In the genomic region with DNA sequence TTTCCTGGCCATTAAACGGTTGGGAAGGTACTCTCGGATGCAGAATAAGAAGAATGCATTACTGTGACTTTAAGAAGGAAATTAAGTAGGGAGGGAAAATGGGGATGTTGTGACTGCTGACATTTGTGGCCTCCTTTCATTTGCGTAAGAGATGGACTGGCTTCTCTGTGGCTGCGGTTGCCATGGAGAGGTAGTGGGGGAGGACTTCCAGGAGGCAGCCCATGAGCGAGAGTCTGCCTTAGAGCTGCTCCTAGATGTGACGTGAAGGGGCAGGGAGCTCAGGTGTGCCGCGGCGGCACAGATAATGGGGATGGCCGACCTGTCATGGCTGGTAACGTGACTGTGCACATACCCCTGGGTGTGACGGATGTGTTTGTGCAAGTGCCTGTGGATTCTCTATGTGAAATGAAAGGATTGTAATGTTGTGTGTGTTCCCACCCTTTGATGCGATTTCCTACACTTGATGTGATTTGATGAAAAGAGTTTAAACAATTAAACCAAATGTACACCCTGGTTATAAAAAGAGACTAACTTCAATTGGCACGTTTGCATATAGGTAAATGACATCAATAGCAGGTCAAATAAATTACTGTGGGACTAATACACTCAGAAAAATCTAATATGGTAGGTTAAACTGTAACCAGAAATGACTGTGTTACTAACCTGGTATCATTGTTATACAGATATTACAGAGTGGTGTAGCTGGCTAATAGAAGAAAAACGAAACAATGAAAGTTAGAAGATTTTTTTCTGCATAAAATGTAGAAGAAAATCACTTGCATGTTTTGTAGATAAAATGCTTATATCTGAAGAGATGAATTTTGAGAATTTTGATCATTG, we compare ENCODE assay signal across 1 cellular context.
TF ChIP-seq lines count a peak whose summit lies in the region.

No MANE protein-coding gene starts in this region.

TF ChIP-seq in GM12878, 131 proteins besides CTCF, POLR2A, EP300 and RAD21 (continued from another document and continues in another):
- TF ChIP-seq, protein P1, sequence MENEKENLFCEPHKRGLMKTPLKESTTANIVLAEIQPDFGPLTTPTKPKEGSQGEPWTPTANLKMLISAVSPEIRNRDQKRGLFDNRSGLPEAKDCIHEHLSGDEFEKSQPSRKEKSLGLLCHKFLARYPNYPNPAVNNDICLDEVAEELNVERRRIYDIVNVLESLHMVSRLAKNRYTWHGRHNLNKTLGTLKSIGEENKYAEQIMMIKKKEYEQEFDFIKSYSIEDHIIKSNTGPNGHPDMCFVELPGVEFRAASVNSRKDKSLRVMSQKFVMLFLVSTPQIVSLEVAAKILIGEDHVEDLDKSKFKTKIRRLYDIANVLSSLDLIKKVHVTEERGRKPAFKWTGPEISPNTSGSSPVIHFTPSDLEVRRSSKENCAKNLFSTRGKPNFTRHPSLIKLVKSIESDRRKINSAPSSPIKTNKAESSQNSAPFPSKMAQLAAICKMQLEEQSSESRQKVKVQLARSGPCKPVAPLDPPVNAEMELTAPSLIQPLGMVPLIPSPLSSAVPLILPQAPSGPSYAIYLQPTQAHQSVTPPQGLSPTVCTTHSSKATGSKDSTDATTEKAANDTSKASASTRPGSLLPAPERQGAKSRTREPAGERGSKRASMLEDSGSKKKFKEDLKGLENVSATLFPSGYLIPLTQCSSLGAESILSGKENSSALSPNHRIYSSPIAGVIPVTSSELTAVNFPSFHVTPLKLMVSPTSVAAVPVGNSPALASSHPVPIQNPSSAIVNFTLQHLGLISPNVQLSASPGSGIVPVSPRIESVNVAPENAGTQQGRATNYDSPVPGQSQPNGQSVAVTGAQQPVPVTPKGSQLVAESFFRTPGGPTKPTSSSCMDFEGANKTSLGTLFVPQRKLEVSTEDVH (IDR thresholded peaks at IDR 0.05; ENCODE audit: low read depth, partially characterized antibody), result no peak
- TF ChIP-seq RB1 (IDR thresholded peaks at IDR 0.05; ENCODE audit: borderline replicate concordance) (no peak; the same call in 1 of the 2 replicates), NRF1 (conservative IDR thresholded peaks at IDR 0.05; ENCODE audit: low read depth, low read length) (no peak), PML (IDR thresholded peaks at IDR 0.05; ENCODE audit: low read length) (no peak), HDAC2 (IDR thresholded peaks at IDR 0.05) (no peak), SMARCA5 (IDR thresholded peaks at IDR 0.05) (peak; percentile 70), ZNF384 (IDR thresholded peaks at IDR 0.05; ENCODE audit: borderline replicate concordance, low read depth, low read length) (no peak), NR2C2 (IDR thresholded peaks at IDR 0.05; ENCODE audit: borderline replicate concordance, control insufficient read depth, insufficient read length, low read depth) (no peak), MYC (IDR thresholded peaks at IDR 0.05; ENCODE audit: insufficient read depth, insufficient read length, insufficient replicate concordance, low read length, severe bottlenecking) (no peak), SMAD5 (IDR thresholded peaks at IDR 0.05; ENCODE audit: low read depth) (no peak), CHD1 (IDR thresholded peaks at IDR 0.05; ENCODE audit: low read depth, low read length) (0 out of 2 replicates have a peak, but pooled peaks have one; percentile 9), SMC3 (IDR thresholded peaks at IDR 0.05; ENCODE audit: borderline replicate concordance, low read length) (peak; percentile 4; the same call in 1 of the 2 replicates), DPF2 (IDR thresholded peaks at IDR 0.05) (peak; percentile 89), STAT1 (conservative IDR thresholded peaks at IDR 0.05) (no peak), HDGF (IDR thresholded peaks at IDR 0.05) (peak; percentile 93), MEF2A (IDR thresholded peaks at IDR 0.05; ENCODE audit: insufficient read depth, low read depth, low read length) (0 out of 2 replicates have a peak, but pooled peaks have one; percentile 49), BACH1 (IDR thresholded peaks at IDR 0.05; ENCODE audit: borderline replicate concordance) (peak; percentile 87; the same call in 1 of the 2 replicates), MXI1 (IDR thresholded peaks at IDR 0.05; ENCODE audit: low read depth, low read length) (peak; percentile 90), SMAD1 (IDR thresholded peaks at IDR 0.05; ENCODE audit: low read depth, partially characterized antibody) (no peak), BCL11A (IDR thresholded peaks at IDR 0.05; ENCODE audit: low read depth, low read length) (peak; percentile 35; the same call in 1 of the 2 replicates), YY1 (IDR thresholded peaks at IDR 0.05; ENCODE audit: low read depth, low read length) (0 out of 2 replicates have a peak, but pooled peaks have one; percentile 18), SIX5 (IDR thresholded peaks at IDR 0.05; ENCODE audit: low read depth, low read length, severe bottlenecking) (no peak), POLR2AphosphoS5 (IDR thresholded peaks at IDR 0.05; ENCODE audit: low read length) (peak; percentile 82)
- TF ChIP-seq, protein P2, sequence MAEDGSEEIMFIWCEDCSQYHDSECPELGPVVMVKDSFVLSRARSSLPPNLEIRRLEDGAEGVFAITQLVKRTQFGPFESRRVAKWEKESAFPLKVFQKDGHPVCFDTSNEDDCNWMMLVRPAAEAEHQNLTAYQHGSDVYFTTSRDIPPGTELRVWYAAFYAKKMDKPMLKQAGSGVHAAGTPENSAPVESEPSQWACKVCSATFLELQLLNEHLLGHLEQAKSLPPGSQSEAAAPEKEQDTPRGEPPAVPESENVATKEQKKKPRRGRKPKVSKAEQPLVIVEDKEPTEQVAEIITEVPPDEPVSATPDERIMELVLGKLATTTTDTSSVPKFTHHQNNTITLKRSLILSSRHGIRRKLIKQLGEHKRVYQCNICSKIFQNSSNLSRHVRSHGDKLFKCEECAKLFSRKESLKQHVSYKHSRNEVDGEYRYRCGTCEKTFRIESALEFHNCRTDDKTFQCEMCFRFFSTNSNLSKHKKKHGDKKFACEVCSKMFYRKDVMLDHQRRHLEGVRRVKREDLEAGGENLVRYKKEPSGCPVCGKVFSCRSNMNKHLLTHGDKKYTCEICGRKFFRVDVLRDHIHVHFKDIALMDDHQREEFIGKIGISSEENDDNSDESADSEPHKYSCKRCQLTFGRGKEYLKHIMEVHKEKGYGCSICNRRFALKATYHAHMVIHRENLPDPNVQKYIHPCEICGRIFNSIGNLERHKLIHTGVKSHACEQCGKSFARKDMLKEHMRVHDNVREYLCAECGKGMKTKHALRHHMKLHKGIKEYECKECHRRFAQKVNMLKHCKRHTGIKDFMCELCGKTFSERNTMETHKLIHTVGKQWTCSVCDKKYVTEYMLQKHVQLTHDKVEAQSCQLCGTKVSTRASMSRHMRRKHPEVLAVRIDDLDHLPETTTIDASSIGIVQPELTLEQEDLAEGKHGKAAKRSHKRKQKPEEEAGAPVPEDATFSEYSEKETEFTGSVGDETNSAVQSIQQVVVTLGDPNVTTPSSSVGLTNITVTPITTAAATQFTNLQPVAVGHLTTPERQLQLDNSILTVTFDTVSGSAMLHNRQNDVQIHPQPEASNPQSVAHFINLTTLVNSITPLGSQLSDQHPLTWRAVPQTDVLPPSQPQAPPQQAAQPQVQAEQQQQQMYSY (CRISPR knock-in tag; IDR thresholded peaks at IDR 0.05), result no peak
- TF ChIP-seq, protein P3, sequence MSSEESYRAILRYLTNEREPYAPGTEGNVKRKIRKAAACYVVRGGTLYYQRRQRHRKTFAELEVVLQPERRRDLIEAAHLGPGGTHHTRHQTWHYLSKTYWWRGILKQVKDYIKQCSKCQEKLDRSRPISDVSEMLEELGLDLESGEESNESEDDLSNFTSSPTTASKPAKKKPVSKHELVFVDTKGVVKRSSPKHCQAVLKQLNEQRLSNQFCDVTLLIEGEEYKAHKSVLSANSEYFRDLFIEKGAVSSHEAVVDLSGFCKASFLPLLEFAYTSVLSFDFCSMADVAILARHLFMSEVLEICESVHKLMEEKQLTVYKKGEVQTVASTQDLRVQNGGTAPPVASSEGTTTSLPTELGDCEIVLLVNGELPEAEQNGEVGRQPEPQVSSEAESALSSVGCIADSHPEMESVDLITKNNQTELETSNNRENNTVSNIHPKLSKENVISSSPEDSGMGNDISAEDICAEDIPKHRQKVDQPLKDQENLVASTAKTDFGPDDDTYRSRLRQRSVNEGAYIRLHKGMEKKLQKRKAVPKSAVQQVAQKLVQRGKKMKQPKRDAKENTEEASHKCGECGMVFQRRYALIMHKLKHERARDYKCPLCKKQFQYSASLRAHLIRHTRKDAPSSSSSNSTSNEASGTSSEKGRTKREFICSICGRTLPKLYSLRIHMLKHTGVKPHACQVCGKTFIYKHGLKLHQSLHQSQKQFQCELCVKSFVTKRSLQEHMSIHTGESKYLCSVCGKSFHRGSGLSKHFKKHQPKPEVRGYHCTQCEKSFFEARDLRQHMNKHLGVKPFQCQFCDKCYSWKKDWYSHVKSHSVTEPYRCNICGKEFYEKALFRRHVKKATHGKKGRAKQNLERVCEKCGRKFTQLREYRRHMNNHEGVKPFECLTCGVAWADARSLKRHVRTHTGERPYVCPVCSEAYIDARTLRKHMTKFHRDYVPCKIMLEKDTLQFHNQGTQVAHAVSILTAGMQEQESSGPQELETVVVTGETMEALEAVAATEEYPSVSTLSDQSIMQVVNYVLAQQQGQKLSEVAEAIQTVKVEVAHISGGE (CRISPR knock-in tag; IDR thresholded peaks at IDR 0.05), result no peak
- TF ChIP-seq, protein P4, sequence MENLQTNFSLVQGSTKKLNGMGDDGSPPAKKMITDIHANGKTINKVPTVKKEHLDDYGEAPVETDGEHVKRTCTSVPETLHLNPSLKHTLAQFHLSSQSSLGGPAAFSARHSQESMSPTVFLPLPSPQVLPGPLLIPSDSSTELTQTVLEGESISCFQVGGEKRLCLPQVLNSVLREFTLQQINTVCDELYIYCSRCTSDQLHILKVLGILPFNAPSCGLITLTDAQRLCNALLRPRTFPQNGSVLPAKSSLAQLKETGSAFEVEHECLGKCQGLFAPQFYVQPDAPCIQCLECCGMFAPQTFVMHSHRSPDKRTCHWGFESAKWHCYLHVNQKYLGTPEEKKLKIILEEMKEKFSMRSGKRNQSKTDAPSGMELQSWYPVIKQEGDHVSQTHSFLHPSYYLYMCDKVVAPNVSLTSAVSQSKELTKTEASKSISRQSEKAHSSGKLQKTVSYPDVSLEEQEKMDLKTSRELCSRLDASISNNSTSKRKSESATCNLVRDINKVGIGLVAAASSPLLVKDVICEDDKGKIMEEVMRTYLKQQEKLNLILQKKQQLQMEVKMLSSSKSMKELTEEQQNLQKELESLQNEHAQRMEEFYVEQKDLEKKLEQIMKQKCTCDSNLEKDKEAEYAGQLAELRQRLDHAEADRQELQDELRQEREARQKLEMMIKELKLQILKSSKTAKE (IDR thresholded peaks at IDR 0.05; ENCODE audit: low read depth, poor library complexity, severe bottlenecking), result peak; percentile 81
- TF ChIP-seq, protein P5, sequence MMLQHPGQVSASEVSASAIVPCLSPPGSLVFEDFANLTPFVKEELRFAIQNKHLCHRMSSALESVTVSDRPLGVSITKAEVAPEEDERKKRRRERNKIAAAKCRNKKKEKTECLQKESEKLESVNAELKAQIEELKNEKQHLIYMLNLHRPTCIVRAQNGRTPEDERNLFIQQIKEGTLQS (IDR thresholded peaks at IDR 0.05; ENCODE audit: borderline replicate concordance, extremely low read depth, low read depth, low read length), result no peak
- TF ChIP-seq, protein P6, sequence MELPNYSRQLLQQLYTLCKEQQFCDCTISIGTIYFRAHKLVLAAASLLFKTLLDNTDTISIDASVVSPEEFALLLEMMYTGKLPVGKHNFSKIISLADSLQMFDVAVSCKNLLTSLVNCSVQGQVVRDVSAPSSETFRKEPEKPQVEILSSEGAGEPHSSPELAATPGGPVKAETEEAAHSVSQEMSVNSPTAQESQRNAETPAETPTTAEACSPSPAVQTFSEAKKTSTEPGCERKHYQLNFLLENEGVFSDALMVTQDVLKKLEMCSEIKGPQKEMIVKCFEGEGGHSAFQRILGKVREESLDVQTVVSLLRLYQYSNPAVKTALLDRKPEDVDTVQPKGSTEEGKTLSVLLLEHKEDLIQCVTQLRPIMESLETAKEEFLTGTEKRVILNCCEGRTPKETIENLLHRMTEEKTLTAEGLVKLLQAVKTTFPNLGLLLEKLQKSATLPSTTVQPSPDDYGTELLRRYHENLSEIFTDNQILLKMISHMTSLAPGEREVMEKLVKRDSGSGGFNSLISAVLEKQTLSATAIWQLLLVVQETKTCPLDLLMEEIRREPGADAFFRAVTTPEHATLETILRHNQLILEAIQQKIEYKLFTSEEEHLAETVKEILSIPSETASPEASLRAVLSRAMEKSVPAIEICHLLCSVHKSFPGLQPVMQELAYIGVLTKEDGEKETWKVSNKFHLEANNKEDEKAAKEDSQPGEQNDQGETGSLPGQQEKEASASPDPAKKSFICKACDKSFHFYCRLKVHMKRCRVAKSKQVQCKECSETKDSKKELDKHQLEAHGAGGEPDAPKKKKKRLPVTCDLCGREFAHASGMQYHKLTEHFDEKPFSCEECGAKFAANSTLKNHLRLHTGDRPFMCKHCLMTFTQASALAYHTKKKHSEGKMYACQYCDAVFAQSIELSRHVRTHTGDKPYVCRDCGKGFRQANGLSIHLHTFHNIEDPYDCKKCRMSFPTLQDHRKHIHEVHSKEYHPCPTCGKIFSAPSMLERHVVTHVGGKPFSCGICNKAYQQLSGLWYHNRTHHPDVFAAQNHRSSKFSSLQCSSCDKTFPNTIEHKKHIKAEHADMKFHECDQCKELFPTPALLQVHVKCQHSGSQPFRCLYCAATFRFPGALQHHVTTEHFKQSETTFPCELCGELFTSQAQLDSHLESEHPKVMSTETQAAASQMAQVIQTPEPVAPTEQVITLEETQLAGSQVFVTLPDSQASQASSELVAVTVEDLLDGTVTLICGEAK (IDR thresholded peaks at IDR 0.05; ENCODE audit: borderline replicate concordance), result no peak
- TF ChIP-seq, protein P7, sequence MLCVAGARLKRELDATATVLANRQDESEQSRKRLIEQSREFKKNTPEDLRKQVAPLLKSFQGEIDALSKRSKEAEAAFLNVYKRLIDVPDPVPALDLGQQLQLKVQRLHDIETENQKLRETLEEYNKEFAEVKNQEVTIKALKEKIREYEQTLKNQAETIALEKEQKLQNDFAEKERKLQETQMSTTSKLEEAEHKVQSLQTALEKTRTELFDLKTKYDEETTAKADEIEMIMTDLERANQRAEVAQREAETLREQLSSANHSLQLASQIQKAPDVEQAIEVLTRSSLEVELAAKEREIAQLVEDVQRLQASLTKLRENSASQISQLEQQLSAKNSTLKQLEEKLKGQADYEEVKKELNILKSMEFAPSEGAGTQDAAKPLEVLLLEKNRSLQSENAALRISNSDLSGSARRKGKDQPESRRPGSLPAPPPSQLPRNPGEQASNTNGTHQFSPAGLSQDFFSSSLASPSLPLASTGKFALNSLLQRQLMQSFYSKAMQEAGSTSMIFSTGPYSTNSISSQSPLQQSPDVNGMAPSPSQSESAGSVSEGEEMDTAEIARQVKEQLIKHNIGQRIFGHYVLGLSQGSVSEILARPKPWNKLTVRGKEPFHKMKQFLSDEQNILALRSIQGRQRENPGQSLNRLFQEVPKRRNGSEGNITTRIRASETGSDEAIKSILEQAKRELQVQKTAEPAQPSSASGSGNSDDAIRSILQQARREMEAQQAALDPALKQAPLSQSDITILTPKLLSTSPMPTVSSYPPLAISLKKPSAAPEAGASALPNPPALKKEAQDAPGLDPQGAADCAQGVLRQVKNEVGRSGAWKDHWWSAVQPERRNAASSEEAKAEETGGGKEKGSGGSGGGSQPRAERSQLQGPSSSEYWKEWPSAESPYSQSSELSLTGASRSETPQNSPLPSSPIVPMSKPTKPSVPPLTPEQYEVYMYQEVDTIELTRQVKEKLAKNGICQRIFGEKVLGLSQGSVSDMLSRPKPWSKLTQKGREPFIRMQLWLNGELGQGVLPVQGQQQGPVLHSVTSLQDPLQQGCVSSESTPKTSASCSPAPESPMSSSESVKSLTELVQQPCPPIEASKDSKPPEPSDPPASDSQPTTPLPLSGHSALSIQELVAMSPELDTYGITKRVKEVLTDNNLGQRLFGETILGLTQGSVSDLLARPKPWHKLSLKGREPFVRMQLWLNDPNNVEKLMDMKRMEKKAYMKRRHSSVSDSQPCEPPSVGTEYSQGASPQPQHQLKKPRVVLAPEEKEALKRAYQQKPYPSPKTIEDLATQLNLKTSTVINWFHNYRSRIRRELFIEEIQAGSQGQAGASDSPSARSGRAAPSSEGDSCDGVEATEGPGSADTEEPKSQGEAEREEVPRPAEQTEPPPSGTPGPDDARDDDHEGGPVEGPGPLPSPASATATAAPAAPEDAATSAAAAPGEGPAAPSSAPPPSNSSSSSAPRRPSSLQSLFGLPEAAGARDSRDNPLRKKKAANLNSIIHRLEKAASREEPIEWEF (IDR thresholded peaks at IDR 0.05; ENCODE audit: insufficient replicate concordance, low read depth, low read length), result no peak
